Comparison of ENCODE assay signal across 18 cellular contexts in the genomic region with DNA sequence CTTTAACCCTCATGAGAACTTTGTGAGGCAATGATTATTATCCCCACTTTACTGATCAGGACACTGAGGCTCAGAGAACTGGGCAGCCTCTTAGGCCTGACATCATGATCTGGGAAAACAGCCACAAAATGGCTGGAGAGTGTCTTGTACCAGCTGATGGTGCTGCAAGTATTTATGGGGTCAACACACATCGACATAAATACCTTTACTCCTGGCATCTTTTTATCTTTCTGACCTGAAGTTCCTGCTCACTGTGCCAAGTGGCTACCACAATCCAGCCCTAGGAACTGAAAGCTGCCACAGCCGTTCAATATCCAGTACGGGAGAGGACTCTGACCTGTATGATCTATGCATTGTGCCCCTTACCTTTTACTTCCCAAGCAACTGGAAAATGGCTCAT. TPM values are rescaled to one million over a fixed set of nuclear protein-coding genes. Genes with fewer than 3 reads are reported as not detected.
"Had no signal": no experiment of that assay in that cellular context is flagged by ENCODE, and none has a peak within 500 bp of the region (broad histone marks: within the 10 kb centered on the region; RNA-seq: fewer than 3 reads in every experiment).

No MANE protein-coding gene starts in this region.

- H3K9me3 Mint-ChIP-seq: activated B cell treated with CpG ODN at 0.5 μM for 24 hours; activated CD4-positive, alpha-beta memory T cell treated with anti-CD3 and anti-CD28 coated beads for 36 hours had no signal

- H3K4me3 Mint-ChIP-seq: activated B cell treated with CpG ODN at 0.5 μM for 24 hours; activated CD4-positive, alpha-beta memory T cell treated with anti-CD3 and anti-CD28 coated beads for 36 hours; activated naive CD8-positive, alpha-beta T cell had no signal

- H3K4me3 ChIP-seq: lung had no signal

- H3K27me3 Mint-ChIP-seq: activated CD4-positive, alpha-beta memory T cell treated with anti-CD3 and anti-CD28 coated beads for 36 hours; activated naive CD8-positive, alpha-beta T cell; progenitor cell of endocrine pancreas had no signal

- H3K27ac Mint-ChIP-seq: activated B cell treated with CpG ODN at 0.5 μM for 24 hours; activated CD4-positive, alpha-beta memory T cell treated with anti-CD3 and anti-CD28 coated beads for 36 hours; activated naive CD8-positive, alpha-beta T cell; progenitor cell of endocrine pancreas had no signal

- H3K36me3 Mint-ChIP-seq: activated CD4-positive, alpha-beta memory T cell treated with anti-CD3 and anti-CD28 coated beads for 36 hours; activated naive CD8-positive, alpha-beta T cell had no signal

- DNase-seq: activated B cell treated with CpG ODN at 0.5 μM for 24 hours; activated CD4-positive, alpha-beta memory T cell treated with anti-CD3 and anti-CD28 coated beads for 36 hours; activated CD4-positive, alpha-beta T cell treated with anti-CD3 and anti-CD28 coated beads for 4 hours; activated T-cell treated with anti-CD3 and anti-CD28 coated beads for 4 hours; amniotic stem cell; occipital lobe; stimulated activated CD4-positive, alpha-beta T cell treated with anti-CD3 and anti-CD28 coated beads, Interleukin-15, amount 100 ng/mL, for 24 hours; stimulated activated CD4-positive, alpha-beta T cell treated with anti-CD3 and anti-CD28 coated beads, Interleukin-2, amount 100 ng/mL, for 48 hours; T-helper 1 cell; T-helper 9 cell had no signal

- ATAC-seq: esophagus mucosa had no signal

RNA-seq across cellular contexts. Expression of a gene that starts 29.2 kb away (rescaled TPM):
- total RNA-seq: activated B cell treated with CpG ODN at 0.5 μM for 24 hours; activated CD4-positive, alpha-beta memory T cell treated with anti-CD3 and anti-CD28 coated beads for 36 hours; esophagus mucosa; myocyte; occipital lobe; progenitor cell of endocrine pancreas; skeletal muscle tissue; urinary bladder had no signal
- polyA plus RNA-seq: neural cell, urinary bladder had no signal
